Comparison of ENCODE assay signal across 8 cellular contexts in genomic region chr7:52017802-52018679, GRCh38.
A peak's percentile ranks its signal among the peaks of the same experiment; 100 is the strongest.
DNase-seq lines count a peak whose midpoint lies in the region; FAIRE-seq and TF ChIP-seq lines count a peak whose summit lies in the region.

No MANE protein-coding gene starts in this region.

- H3K4me3 ChIP-seq in cardiac fibroblast (replicated peaks in 1 of 2; ENCODE audit: low read depth in 2 of 2, low read length in 2 of 2): no peak overlapping the region

- peak; percentile 15 for TF ChIP-seq CTCF in cardiac fibroblast (IDR thresholded peaks at IDR 0.05; ENCODE audit: low read depth, low read length)

- DNase-seq in stimulated activated CD4-positive, alpha-beta T cell treated with anti-CD3 and anti-CD28 coated beads, Interleukin-15, amount 100 ng/mL, for 24 hours: peak; percentile 20
- no peak for DNase-seq in stimulated activated CD4-positive, alpha-beta T cell treated with anti-CD3 and anti-CD28 coated beads, Interleukin-12 subunit alpha, Interleukin-12 subunit beta, amount 100 ng/mL, for 4 hours
- peak; percentile 6 for DNase-seq in M059J (ENCODE audit: low read depth)
- DNase-seq in cardiac fibroblast (ENCODE audit: low read depth in 2 of 2): no peak
- peak; percentile 9 for DNase-seq in renal cortical epithelial cell (ENCODE audit: low read depth)
- no peak for DNase-seq in effector CD8-positive, alpha-beta T cell (lab: John Stamatoyannopoulos, UW)
- no peak for DNase-seq in frontal cortex (ENCODE audit: low spot score in 2 of 2)
- no peak for DNase-seq in cerebellar cortex (ENCODE audit: low spot score)

- FAIRE-seq in frontal cortex (lab: Jason Lieb, UNC): no peak

Comparison
In these comparisons a context has a peak if more than half of its experiments do, and no peak if none do; other contexts are left out.
1. DNase-seq: peak in stimulated activated CD4-positive, alpha-beta T cell treated with anti-CD3 and anti-CD28 coated beads, Interleukin-15, amount 100 ng/mL, for 24 hours (single experiment), M059J (single experiment) and renal cortical epithelial cell (single experiment); none in stimulated activated CD4-positive, alpha-beta T cell treated with anti-CD3 and anti-CD28 coated beads, Interleukin-12 subunit alpha, Interleukin-12 subunit beta, amount 100 ng/mL, for 4 hours (single experiment), cardiac fibroblast (0 of 2), effector CD8-positive, alpha-beta T cell (single experiment), frontal cortex (0 of 2) and cerebellar cortex (single experiment).